ENCODE assay signal across 8 cellular contexts in genomic region chr10:21278491-21279216, GRCh38.
DNase-seq lines count a peak whose midpoint lies in the region; ATAC-seq and TF ChIP-seq lines count a peak whose summit lies in the region.

No MANE protein-coding gene starts in this region.

- H3K9me3 ChIP-seq in sigmoid colon, result no peaks in the 10 kb centered on the region

- no peaks in the 10 kb centered on the region for H3K27me3 ChIP-seq in sigmoid colon

- H3K9me3 Mint-ChIP-seq in activated naive CD8-positive, alpha-beta T cell treated with anti-CD3 and anti-CD28 coated beads, Interleukin-2, amount 50 U/mL, for 24 hours, result no peaks in the 10 kb centered on the region
- H3K9me3 Mint-ChIP-seq in stimulated activated memory B cell treated with anti-CD40 and anti-IgM and Interleukin-4, amounts not matched to agents 10 μg/mL and 1 μg/mL and 100 μg/mL, for 72 hours, result no peaks in the 10 kb centered on the region

- TF ChIP-seq CTCF in GM10266 (IDR thresholded peaks at IDR 0.05; ENCODE audit: control insufficient read depth, insufficient read depth, low read depth, missing control alignments) (peak; percentile 70), LNCaP clone FGC (IDR thresholded peaks at IDR 0.05; ENCODE audit: control insufficient read depth, extremely low read depth, insufficient read depth) (peak; percentile 80), sigmoid colon (IDR thresholded peaks at IDR 0.05) (peak in 3 of 4 experiments; percentile 41 to 59 (median 49))

- no peaks in the 10 kb centered on the region for H3K4me1 Mint-ChIP-seq in activated naive CD8-positive, alpha-beta T cell treated with anti-CD3 and anti-CD28 coated beads, Interleukin-2, amount 50 U/mL, for 24 hours
- H3K4me1 Mint-ChIP-seq in stimulated activated memory B cell treated with anti-CD40 and anti-IgM and Interleukin-4, amounts not matched to agents 10 μg/mL and 1 μg/mL and 100 μg/mL, for 72 hours, result no peaks in the 10 kb centered on the region

- intact Hi-C loops in left ventricle myocardium superior (cut with micrococcal nuclease), result loop anchor here (5.0 to 10.0 kb wide), 2 partner anchors 216 to 454 kb away; no protein-coding TSS in a partner anchor
- intact Hi-C loops in sigmoid colon (cut with DNase I), result loop anchor here (10.0 kb wide), 2 partner anchors 216 to 456 kb away; no protein-coding TSS in a partner anchor

- WGBS in sigmoid colon, 2 donors, result 38 to 44% methylated on average over 8 of the region's 8 CpGs

- no peaks in the 10 kb centered on the region for H3K36me3 ChIP-seq in sigmoid colon

- H3K4me3 ChIP-seq in LNCaP clone FGC (ENCODE audit: low read depth, low read length) (no peak overlapping the region), sigmoid colon (no peak overlapping the region)

- no peaks in the 10 kb centered on the region for H3K27me3 Mint-ChIP-seq in activated naive CD8-positive, alpha-beta T cell treated with anti-CD3 and anti-CD28 coated beads, Interleukin-2, amount 50 U/mL, for 24 hours
- no peaks in the 10 kb centered on the region for H3K27me3 Mint-ChIP-seq in stimulated activated memory B cell treated with anti-CD40 and anti-IgM and Interleukin-4, amounts not matched to agents 10 μg/mL and 1 μg/mL and 100 μg/mL, for 72 hours

- H3K36me3 Mint-ChIP-seq in activated naive CD8-positive, alpha-beta T cell treated with anti-CD3 and anti-CD28 coated beads, Interleukin-2, amount 50 U/mL, for 24 hours (ENCODE audit: low read depth), result no peaks in the 10 kb centered on the region
- no peaks in the 10 kb centered on the region for H3K36me3 Mint-ChIP-seq in stimulated activated memory B cell treated with anti-CD40 and anti-IgM and Interleukin-4, amounts not matched to agents 10 μg/mL and 1 μg/mL and 100 μg/mL, for 72 hours

- TF ChIP-seq EP300 in sigmoid colon (IDR thresholded peaks at IDR 0.05), result no peak

- no peak overlapping the region for H3K4me3 Mint-ChIP-seq in activated naive CD8-positive, alpha-beta T cell treated with anti-CD3 and anti-CD28 coated beads, Interleukin-2, amount 50 U/mL, for 24 hours
- no peak overlapping the region for H3K4me3 Mint-ChIP-seq in stimulated activated memory B cell treated with anti-CD40 and anti-IgM and Interleukin-4, amounts not matched to agents 10 μg/mL and 1 μg/mL and 100 μg/mL, for 72 hours

- peak; percentile 60 for DNase-seq in GM10266 (ENCODE audit: extremely low spot score)
- DNase-seq in H4 (ENCODE audit: low spot score), result peak; percentile 75
- peak; percentile 56 for DNase-seq in LNCaP clone FGC (ENCODE audit: low read depth)
- DNase-seq in SKM-1 (lab: John Stamatoyannopoulos, UW; ENCODE audit: unreplicated experiment), result peak; percentile 26
- DNase-seq in activated naive CD8-positive, alpha-beta T cell treated with anti-CD3 and anti-CD28 coated beads, Interleukin-2, amount 50 U/mL, for 24 hours, result peak; percentile 82
- peak; percentile 96 for DNase-seq in left ventricle myocardium superior
- DNase-seq in sigmoid colon, result peak; percentile 88

- no peak overlapping the region for H3K27ac ChIP-seq in sigmoid colon

- peak; percentile 71 for ATAC-seq in activated naive CD8-positive, alpha-beta T cell treated with anti-CD3 and anti-CD28 coated beads, Interleukin-2, amount 50 U/mL, for 24 hours
- peak; percentile 99 for ATAC-seq in left ventricle myocardium superior
- ATAC-seq in stimulated activated memory B cell treated with anti-CD40 and anti-IgM and Interleukin-4, amounts not matched to agents 10 μg/mL and 1 μg/mL and 100 μg/mL, for 72 hours, result no peak

- TF ChIP-seq POLR2A in sigmoid colon (IDR thresholded peaks at IDR 0.05), result no peak

- H3K4me1 ChIP-seq in sigmoid colon, result no peaks in the 10 kb centered on the region

- H3K27ac Mint-ChIP-seq in activated naive CD8-positive, alpha-beta T cell treated with anti-CD3 and anti-CD28 coated beads, Interleukin-2, amount 50 U/mL, for 24 hours, result no peak overlapping the region
- no peak overlapping the region for H3K27ac Mint-ChIP-seq in stimulated activated memory B cell treated with anti-CD40 and anti-IgM and Interleukin-4, amounts not matched to agents 10 μg/mL and 1 μg/mL and 100 μg/mL, for 72 hours

Comparison
In these comparisons a context has a peak if more than half of its experiments do, and no peak if none do; other contexts are left out.
1. DNase-seq: peak in every context shown above with its lines; median percentile 96 in left ventricle myocardium superior; 88 in sigmoid colon; 82 in activated naive CD8-positive, alpha-beta T cell treated with anti-CD3 and anti-CD28 coated beads, Interleukin-2, amount 50 U/mL, for 24 hours; 75 in H4; 60 in GM10266; 56 in LNCaP clone FGC; 26 in SKM-1.